Comparison of ENCODE assay signal across 11 cellular contexts in genomic region chr10:75395955-75396860, GRCh38. TPM values are rescaled to one million over a fixed set of nuclear protein-coding genes. Genes with fewer than 3 reads are reported as not detected.
DNase-seq lines count a peak whose midpoint lies in the region; ATAC-seq and TF ChIP-seq lines count a peak whose summit lies in the region.
"Had no signal": no experiment of that assay in that cellular context is flagged by ENCODE, and none has a peak within 500 bp of the region (broad histone marks: within the 10 kb centered on the region; RNA-seq: fewer than 3 reads in every experiment).

No MANE protein-coding gene starts in this region.

- ATAC-seq in GM21360 (IDR thresholded peaks at IDR 0.05; ENCODE audit: unreplicated experiment) = no peak
- ATAC-seq in GM21825 (IDR thresholded peaks at IDR 0.05; ENCODE audit: unreplicated experiment) = no peak

- no peaks in the 10 kb centered on the region for H3K9me3 ChIP-seq in tibial artery

- H3K4me3 ChIP-seq in epithelial cell of proximal tubule (ENCODE audit: low read depth, low read length) (peak overlapping the region; percentile 99), tibial artery (peak overlapping the region; percentile 36 to 40)

- TF ChIP-seq CTCF in epithelial cell of proximal tubule (conservative IDR thresholded peaks at IDR 0.05; ENCODE audit: low read depth, low read length) (no peak), tibial artery (IDR thresholded peaks at IDR 0.05) (no peak)

- peak overlapping the region; percentile 16 to 25 for H3K27ac ChIP-seq in tibial artery
- H3K27ac ChIP-seq: HL-60 had no signal

- H3K27me3 ChIP-seq in tibial artery = no peaks in the 10 kb centered on the region

- DNase-seq in DMS 273 (lab: John Stamatoyannopoulos, UW; ENCODE audit: unreplicated experiment) (peak; percentile 39), DMS 273 treated with DMSO at 0.1 percent for 48 hours (lab: John Stamatoyannopoulos, UW) (no peak), epithelial cell of proximal tubule (ENCODE audit: low read depth) (no peak), medulla oblongata (ENCODE audit: extremely low spot score) (peak; percentile 46), tibial artery (no peak), amniotic stem cell (lab: John Stamatoyannopoulos, UW) (no peak)

- peaks cover 0 to 35% (median 21%) of the 10 kb centered on the region in 4 donors for H3K4me1 ChIP-seq in tibial artery

- peaks cover 15 to 33% (median 28%) of the 10 kb centered on the region in 3 donors for H3K36me3 ChIP-seq in tibial artery

- intact Hi-C loops in tibial artery (cut with DNase I; ENCODE audit: low total_unique reads) = loop anchor here (5.0 to 10.0 kb wide), 5 partner anchors 99 to 1611 kb away; no protein-coding TSS in a partner anchor

RNA-seq across cellular contexts. Expression of gene ZNF503, which starts 5.4 kb away (rescaled TPM):
- 8.5 and 9.6 TPM in 2 replicates for total RNA-seq in epithelial cell of proximal tubule

RNA-seq across cellular contexts. Expression of gene LRMDA, which starts 35.2 kb away (rescaled TPM):
- total RNA-seq in epithelial cell of proximal tubule = 0.75 and 7.2 TPM in 2 replicates
- total RNA-seq: A172; activated CD8-positive, alpha-beta memory T cell treated with anti-CD3 and anti-CD28 coated beads for 36 hours had no signal

Comparison
In these comparisons a context has a peak if more than half of its experiments do, and no peak if none do; other contexts are left out.
1. DNase-seq: peak in DMS 273 (single experiment) and medulla oblongata (single experiment); none in DMS 273 treated with DMSO at 0.1 percent for 48 hours (single experiment), epithelial cell of proximal tubule (single experiment), tibial artery (0 of 2) and amniotic stem cell (single experiment).